In the genomic region with DNA sequence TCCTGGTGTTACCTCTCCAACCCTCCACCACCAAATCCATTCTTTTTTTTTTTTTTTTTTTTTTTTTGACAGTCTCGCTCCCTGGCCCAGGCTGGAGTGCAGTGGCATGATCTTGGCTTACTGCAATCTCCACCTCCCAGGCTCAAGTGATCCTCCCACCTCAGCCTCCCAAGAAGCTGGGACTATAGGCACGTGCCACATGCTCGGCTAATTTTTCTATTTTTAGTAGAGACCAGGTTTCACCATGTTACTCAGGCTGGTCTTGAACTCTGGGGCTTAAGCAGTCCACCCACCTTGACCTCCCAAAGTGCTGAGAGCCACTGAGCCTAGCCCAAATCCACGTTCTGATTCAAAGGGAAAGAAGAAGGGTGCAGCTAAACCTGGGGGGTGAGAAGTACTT, we compare ENCODE assay signal across 7 cellular contexts. TPM values are rescaled to one million over a fixed set of nuclear protein-coding genes. Genes with fewer than 3 reads are reported as not detected.
DNase-seq lines count a peak whose midpoint lies in the region; ATAC-seq, FAIRE-seq and TF ChIP-seq lines count a peak whose summit lies in the region.
"Not testable (repeated sequence)": the region's sequence is repeated elsewhere in the genome, so short reads cannot be mapped to it uniquely, and the experiment has no call there.

No MANE protein-coding gene starts in this region.

- H3K9me3 ChIP-seq in CD4-positive, CD25-positive, alpha-beta regulatory T cell (ENCODE audit: control insufficient read depth in 2 of 2, low read length in 2 of 2); PC-3 (ENCODE audit: low read length); GM12878 (replicated peaks; ENCODE audit: control insufficient read depth, insufficient read depth, low read length); esophagus (ENCODE audit: control insufficient read depth in 2 of 2, insufficient read depth in 1 of 2, low read depth in 1 of 2, low read length in 1 of 2); keratinocyte (ENCODE audit: control insufficient read depth, low read depth, low read length); osteoblast (ENCODE audit: low read depth, low read length); stomach: not testable (repeated sequence)

- not testable (repeated sequence) for ATAC-seq in CD4-positive, CD25-positive, alpha-beta regulatory T cell (ENCODE audit: low read depth in 2 of 2); PC-3; GM12878

- not testable (repeated sequence) for H3K9me1 ChIP-seq in keratinocyte (ENCODE audit: control insufficient read depth, extremely low read depth, insufficient read depth, low read length)

- WGBS in GM12878 (ENCODE audit: insufficient coverage, insufficient replicate concordance, low lambda C conversion rate, missing lambda C conversion rate): 0% methylated on average over 3 of the region's 4 CpGs
- 22 to 48% methylated on average over 4 of the region's 4 CpGs for WGBS in esophagus, 2 donors
- 37 to 52% (median 46%) methylated on average over 4 of the region's 4 CpGs for WGBS in stomach, 5 donors

- POLR2A ChIA-PET in PC-3 (lab: Charles Lee; ENCODE audit: unreplicated experiment): interaction anchor here (0.7 kb wide), 1 partner anchor 24 kb away, joined by 4 read pairs; no protein-coding TSS in a partner anchor
- POLR2A ChIA-PET in GM12878 (lab: Charles Lee): interaction anchor here (0.6 to 12.7 kb wide), 7 partner anchors 7 to 102 kb away, joined by 6 to 128 read pairs (median 13); no protein-coding TSS in a partner anchor

- peaks cover 97% of the 10 kb centered on the region for H3K79me2 ChIP-seq in PC-3 (ENCODE audit: low read length)
- H3K79me2 ChIP-seq in GM12878 (ENCODE audit: control insufficient read depth, insufficient read depth, low read length): peaks cover 79% of the 10 kb centered on the region
- peaks cover 87% of the 10 kb centered on the region for H3K79me2 ChIP-seq in keratinocyte (ENCODE audit: control insufficient read depth, insufficient read depth, low read length)
- H3K79me2 ChIP-seq in osteoblast (ENCODE audit: insufficient read depth, low read length): peaks cover 89% of the 10 kb centered on the region

- peak overlapping the region; percentile 58 for H3K4me3 ChIP-seq in CD4-positive, CD25-positive, alpha-beta regulatory T cell (ENCODE audit: low read depth, low read length)
- peak overlapping the region; percentile 54 for H3K4me3 ChIP-seq in PC-3 (ENCODE audit: low read length)
- peak overlapping the region; percentile 53; the same call in 1 of the 2 replicates for H3K4me3 ChIP-seq in GM12878
- H3K4me3 ChIP-seq in esophagus (ENCODE audit: low read depth in 1 of 2, low read length in 2 of 2): not testable (repeated sequence)
- peak overlapping the region; percentile 1 to 68 (median 66) for H3K4me3 ChIP-seq in keratinocyte (ENCODE audit: control insufficient read depth in 2 of 3, extremely low read depth in 1 of 3, insufficient read depth in 2 of 3, low read depth in 1 of 3, low read length in 3 of 3)
- H3K4me3 ChIP-seq in osteoblast (ENCODE audit: insufficient read depth, low read length): peak overlapping the region; percentile 53
- H3K4me3 ChIP-seq in stomach: peak overlapping the region in 3 of 4 donors; percentile 39 to 89 (median 72)

- TF ChIP-seq CTCF in PC-3 (conservative IDR thresholded peaks at IDR 0.05; ENCODE audit: low read depth, low read length); GM12878 (IDR thresholded peaks at IDR 0.05 in 2 of 3, conservative IDR thresholded peaks at IDR 0.05 in 1 of 3; ENCODE audit: control insufficient read depth in 2 of 3, extremely low read depth in 1 of 3, insufficient read depth in 1 of 3, low read depth in 3 of 3, low read length in 3 of 3); keratinocyte (optimal IDR thresholded peaks at IDR 0.05 in 1 of 3, IDR thresholded peaks at IDR 0.05 in 1 of 3, conservative IDR thresholded peaks at IDR 0.05 in 1 of 3; ENCODE audit: extremely low read depth in 1 of 3, insufficient read depth in 2 of 3, low read length in 3 of 3); osteoblast (IDR thresholded peaks at IDR 0.05; ENCODE audit: extremely low read depth, low read depth, low read length); stomach (IDR thresholded peaks at IDR 0.05): not testable (repeated sequence)

- CTCF ChIA-PET in PC-3 (lab: Charles Lee) (interaction anchor here (0.7 to 2.5 kb wide), 2 partner anchors 21 to 24 kb away, joined by 7 to 17 read pairs; no protein-coding TSS in a partner anchor), GM12878 (lab: Yijun Ruan, JAX) (interaction anchor here (0.9 to 25.7 kb wide), 4 partner anchors 8 to 131 kb away, joined by 3 to 1294 read pairs (median 23); no protein-coding TSS in a partner anchor)

- H3K27ac Mint-ChIP-seq in CD4-positive, CD25-positive, alpha-beta regulatory T cell: peak overlapping the region in 1 of 3 donors; percentile 87

- H4K20me1 ChIP-seq in PC-3 (ENCODE audit: low read length): peaks cover 66% of the 10 kb centered on the region
- H4K20me1 ChIP-seq in GM12878 (ENCODE audit: control insufficient read depth, insufficient read depth): not testable (repeated sequence)
- peaks cover 26% of the 10 kb centered on the region for H4K20me1 ChIP-seq in keratinocyte (ENCODE audit: control insufficient read depth, extremely low read depth, insufficient read depth, low read length)
- peaks cover 45% of the 10 kb centered on the region for H4K20me1 ChIP-seq in osteoblast (ENCODE audit: insufficient read depth, low read length)

- not testable (repeated sequence) for H3K9me3 Mint-ChIP-seq in CD4-positive, CD25-positive, alpha-beta regulatory T cell

- H3K27ac ChIP-seq in CD4-positive, CD25-positive, alpha-beta regulatory T cell (ENCODE audit: insufficient read depth, low read length, poor library complexity, severe bottlenecking): peak overlapping the region; percentile 25
- peak overlapping the region; percentile 18 for H3K27ac ChIP-seq in PC-3 (ENCODE audit: low read length)
- peak overlapping the region; percentile 64 for H3K27ac ChIP-seq in GM12878 (ENCODE audit: control insufficient read depth, insufficient read depth)
- H3K27ac ChIP-seq in esophagus (ENCODE audit: low read depth in 2 of 2, low read length in 1 of 2): peak overlapping the region; percentile 94 to 97
- H3K27ac ChIP-seq in keratinocyte (ENCODE audit: control insufficient read depth, insufficient read depth, low read length): peak overlapping the region; percentile 97
- H3K27ac ChIP-seq in osteoblast (ENCODE audit: low read depth, low read length): peak overlapping the region; percentile 100
- peak overlapping the region; percentile 21 to 99 (median 93) for H3K27ac ChIP-seq in stomach

- SMC1A ChIA-PET in GM12878 (lab: Charles Lee; ENCODE audit: uncharacterized antibody, unreplicated experiment): interaction anchor here (0.9 to 23.6 kb wide), 5 partner anchors 8 to 162 kb away, joined by 3 to 874 read pairs (median 4); a partner anchor contains a TSS

- H3K27me3 ChIP-seq in CD4-positive, CD25-positive, alpha-beta regulatory T cell (ENCODE audit: control insufficient read depth, insufficient read depth, low read length); PC-3 (ENCODE audit: low read length); GM12878 (replicated peaks in 1 of 2; ENCODE audit: control insufficient read depth in 2 of 2, insufficient read depth in 2 of 2, low read length in 1 of 2); esophagus (ENCODE audit: control insufficient read depth in 1 of 2, insufficient read depth in 2 of 2, low read length in 2 of 2); keratinocyte (ENCODE audit: control insufficient read depth, extremely low read depth, insufficient read depth, low read length); osteoblast (ENCODE audit: insufficient read depth, low read length); stomach: not testable (repeated sequence)

- in situ Hi-C loops in GM12878 (cut with MboI): not testable (repeated sequence)

- peaks cover 70% of the 10 kb centered on the region for H3K4me1 ChIP-seq in CD4-positive, CD25-positive, alpha-beta regulatory T cell (ENCODE audit: control insufficient read depth, insufficient read depth, low read length, poor library complexity, severe bottlenecking)
- H3K4me1 ChIP-seq in PC-3 (ENCODE audit: insufficient read depth, low read length) (peaks cover 81% of the 10 kb centered on the region), GM12878 (ENCODE audit: control insufficient read depth, insufficient read depth, low read length) (peaks cover 46% of the 10 kb centered on the region), esophagus (ENCODE audit: control insufficient read depth in 2 of 2, insufficient read depth in 2 of 2, low read length in 1 of 2) (peaks cover 4 to 34% of the 10 kb centered on the region in 2 donors), keratinocyte (ENCODE audit: control insufficient read depth, extremely low read depth, insufficient read depth, low read length) (peaks cover 74% of the 10 kb centered on the region), osteoblast (ENCODE audit: insufficient read depth, low read length) (peaks cover 85% of the 10 kb centered on the region), stomach (peaks cover 92 to 100% (median 98%) of the 10 kb centered on the region in 4 donors)

- RAD21 ChIA-PET in GM12878 (lab: Charles Lee; ENCODE audit: unreplicated experiment): interaction anchor here (0.7 to 22.2 kb wide), 4 partner anchors 7 to 81 kb away, joined by 3 to 695 read pairs (median 54); no protein-coding TSS in a partner anchor

- not testable (repeated sequence) for TF ChIP-seq POLR2A in GM12878 (IDR thresholded peaks at IDR 0.05; ENCODE audit: low read depth, low read length); stomach (IDR thresholded peaks at IDR 0.05)

- TF ChIP-seq EP300 in GM12878 (IDR thresholded peaks at IDR 0.05; ENCODE audit: borderline replicate concordance in 1 of 2, control insufficient read depth in 1 of 2, low read depth in 2 of 2, low read length in 2 of 2); stomach (IDR thresholded peaks at IDR 0.05): not testable (repeated sequence)

- not testable (repeated sequence) for H3K27me3 Mint-ChIP-seq in CD4-positive, CD25-positive, alpha-beta regulatory T cell

- FAIRE-seq in GM12878 (lab: Jason Lieb, UNC); keratinocyte (lab: Jason Lieb, UNC): not testable (repeated sequence)

- not testable (repeated sequence) for H3K9me2 ChIP-seq in PC-3 (replicated peaks; ENCODE audit: low read length)

- not testable (repeated sequence) for H3K9ac ChIP-seq in PC-3 (ENCODE audit: low read length)
- H3K9ac ChIP-seq in GM12878 (ENCODE audit: control insufficient read depth, insufficient read depth, low read length) (peak overlapping the region; percentile 43; the same call in 1 of the 2 replicates), keratinocyte (ENCODE audit: control insufficient read depth, extremely low read depth, insufficient read depth, low read length) (peak overlapping the region; percentile 66)

- H3K4me1 Mint-ChIP-seq in CD4-positive, CD25-positive, alpha-beta regulatory T cell: peaks cover 0 to 68% (median 41%) of the 10 kb centered on the region in 4 donors

- TF ChIP-seq RAD21 in GM12878 (IDR thresholded peaks at IDR 0.05; ENCODE audit: insufficient read depth, low read depth, low read length): not testable (repeated sequence)

- H3F3A ChIP-seq in PC-3 (ENCODE audit: low read length, unreplicated experiment): not testable (repeated sequence)

- not testable (repeated sequence) for H3K36me3 Mint-ChIP-seq in CD4-positive, CD25-positive, alpha-beta regulatory T cell

- H3K36me3 ChIP-seq in CD4-positive, CD25-positive, alpha-beta regulatory T cell (ENCODE audit: control insufficient read depth, insufficient read depth, low read length); GM12878 (ENCODE audit: control insufficient read depth in 2 of 2, insufficient read depth in 2 of 2, low read length in 1 of 2); esophagus (ENCODE audit: control insufficient read depth in 2 of 2, insufficient read depth in 2 of 2, low read length in 1 of 2): not testable (repeated sequence)
- H3K36me3 ChIP-seq in PC-3 (ENCODE audit: low read depth, low read length) (peaks cover 33% of the 10 kb centered on the region), keratinocyte (ENCODE audit: control insufficient read depth in 2 of 2, extremely low read depth in 1 of 2, insufficient read depth in 2 of 2, low read length in 2 of 2) (peaks cover 2 to 20% of the 10 kb centered on the region in 2 experiments), osteoblast (ENCODE audit: insufficient read depth, low read length) (peaks cover 23% of the 10 kb centered on the region), stomach (peaks cover 0 to 25% (median 0%) of the 10 kb centered on the region in 4 donors)

- intact Hi-C loops in PC-3 (cut with micrococcal nuclease): loop anchor here (5.0 kb wide), 1 partner anchor 144 kb away; a partner anchor contains a TSS
- intact Hi-C loops in GM12878 (cut with micrococcal nuclease; ENCODE audit: unreplicated experiment); stomach (cut with DNase I; ENCODE audit: low total_unique reads): not testable (repeated sequence)

- H2AFZ ChIP-seq in PC-3 (ENCODE audit: low read length); GM12878 (ENCODE audit: control insufficient read depth, low read depth, low read length); keratinocyte (ENCODE audit: control insufficient read depth, low read length); osteoblast (ENCODE audit: low read length): not testable (repeated sequence)

- BruUV-seq in PC-3 (replicated peaks; lab: Mats Ljungman, UMichigan); GM12878 (replicated peaks; lab: Mats Ljungman, UMichigan): not testable (repeated sequence)

- H3K4me3 Mint-ChIP-seq in CD4-positive, CD25-positive, alpha-beta regulatory T cell: peak overlapping the region in 2 of 4 donors; percentile 55 to 100

- H3K4me2 ChIP-seq in PC-3 (ENCODE audit: low read length) (peak overlapping the region; percentile 93), GM12878 (ENCODE audit: control insufficient read depth, insufficient read depth) (peak overlapping the region; percentile 81), keratinocyte (ENCODE audit: control insufficient read depth, extremely low read depth, insufficient read depth, low read depth, low read length) (peak overlapping the region; percentile 97), osteoblast (ENCODE audit: insufficient read depth, low read length) (peak overlapping the region; percentile 84)

- dilution Hi-C loops in keratinocyte (cut with MboI; ENCODE audit: extremely low pct_ligation_motif_present, low sequenced_read_pairs): not testable (repeated sequence)

- DNase-seq in CD4-positive, CD25-positive, alpha-beta regulatory T cell; PC-3; GM12878 (ENCODE audit: low read depth, low spot score); keratinocyte (ENCODE audit: low read depth, low spot score); osteoblast (ENCODE audit: insufficient read length, low spot score, missing footprints); stomach: not testable (repeated sequence)

RNA-seq across cellular contexts. Expression of a gene that starts 6.5 kb away (rescaled TPM):
- 1,807 TPM for total RNA-seq in CD4-positive, CD25-positive, alpha-beta regulatory T cell
- polyA plus RNA-seq in CD4-positive, CD25-positive, alpha-beta regulatory T cell: 100 to 1,000 TPM in 1 of 4 donors, 10 to 100 TPM in 3; 54.1 to 113 (median 83.1) TPM
- 864 and 1,095 TPM in 2 replicates for total RNA-seq in PC-3 (2014; rRNA removed)
- 58.3 and 77.1 TPM in 2 replicates for total RNA-seq in GM12878 (2013; cell fraction: nucleolus; rRNA removed)
- 130 and 136 TPM in 2 replicates for total RNA-seq in GM12878 (2014; rRNA removed)
- total RNA-seq in GM12878 (2014; rRNA removed; fragmentation: Illumina TruSeq; extraction: Trizol): 31.6 and 35.1 TPM in 2 replicates
- 188 and 189 TPM in 2 replicates for total RNA-seq in GM12878 (2021)
- polyA plus RNA-seq in GM12878 (2011; ENCODE audit: low read depth): 30.2 TPM
- polyA plus RNA-seq in GM12878 (2011; rRNA removed): 37.3 and 52.9 TPM in 2 replicates
- polyA plus RNA-seq in GM12878 (2011; cell fraction: cytosol; rRNA removed): 76.4 and 82.6 TPM in 2 replicates
- polyA plus RNA-seq in GM12878 (2011; cell fraction: nucleus; rRNA removed): 164 and 324 TPM in 2 replicates
- 32.4 and 54.8 TPM in 2 replicates for polyA plus RNA-seq in GM12878 (2012)
- polyA plus RNA-seq in GM12878 (2014; fragmentation: Illumina TruSeq; extraction: Trizol): 9.6 and 30.1 TPM in 2 replicates
- polyA plus RNA-seq in GM12878 (2014; fragmentation: Nextera tagmentation; extraction: Ambion mirVana): 1 to 10 TPM in 1 of 2 experiments, under 1 TPM in 1; 0.42 to 6.0 TPM
- polyA plus RNA-seq in GM12878 (2014; rRNA removed): 101 and 109 TPM in 2 replicates
- polyA plus RNA-seq in GM12878 (2016; fragmentation: Nextera tagmentation; extraction: Ambion mirVana): 100 to 1,000 TPM; 320 to 334 TPM
- 42.8 and 77.1 TPM in 2 replicates for polyA minus RNA-seq in GM12878 (2011; rRNA and poly(A)+ RNA removed)
- polyA minus RNA-seq in GM12878 (2011; cell fraction: cytosol; rRNA and poly(A)+ RNA removed): 30.6 and 41.6 TPM in 2 replicates
- polyA minus RNA-seq in GM12878 (2011; cell fraction: nucleus; rRNA and poly(A)+ RNA removed): 32.8 and 46.7 TPM in 2 replicates
- 100 to 1,000 TPM; 183 to 230 TPM for polyA plus RNA-seq in esophagus
- 368 to 551 TPM (median 444 TPM) in 3 replicates for polyA plus RNA-seq in keratinocyte
- polyA plus RNA-seq in keratinocyte (2011; ENCODE audit: low read depth): 222 TPM
- polyA plus RNA-seq in keratinocyte (2011; cell fraction: cytosol; rRNA removed): 159 and 403 TPM in 2 replicates
- polyA plus RNA-seq in keratinocyte (2011; cell fraction: nucleus; rRNA removed): 626 and 729 TPM in 2 replicates
- 224 and 699 TPM in 2 replicates for polyA plus RNA-seq in keratinocyte (2012; ENCODE audit: low replicate concordance)
- 328 to 615 TPM (median 504 TPM) in 3 replicates for polyA minus RNA-seq in keratinocyte
- 757 TPM for polyA minus RNA-seq in keratinocyte (2011; cell fraction: cytosol; rRNA and poly(A)+ RNA removed)
- polyA minus RNA-seq in keratinocyte (2011; cell fraction: nucleus; rRNA and poly(A)+ RNA removed): 433 and 457 TPM in 2 replicates
- 774 and 854 TPM in 2 replicates for total RNA-seq in osteoblast
- 100 to 1,000 TPM in 4 of 5 donors, 10 to 100 TPM in 1; 53.1 to 630 (median 318) TPM for total RNA-seq in stomach
- 100 to 1,000 TPM; 108 to 201 (median 132) TPM for polyA plus RNA-seq in stomach

RNA-seq across cellular contexts. Expression of a gene that starts 32.4 kb away (rescaled TPM):
- total RNA-seq in CD4-positive, CD25-positive, alpha-beta regulatory T cell: 41.2 TPM
- 1 to 10 TPM in 2 of 4 donors, under 1 TPM in 2; 0.89 to 2.2 (median 1.4) TPM for polyA plus RNA-seq in CD4-positive, CD25-positive, alpha-beta regulatory T cell
- total RNA-seq in PC-3 (2014; rRNA removed) (5.8 and 13.1 TPM in 2 replicates), GM12878 (2014; rRNA removed) (24.4 and 36.5 TPM in 2 replicates), GM12878 (2014; rRNA removed; fragmentation: Illumina TruSeq; extraction: Trizol) (16.5 and 17.2 TPM in 2 replicates), GM12878 (2021) (46.3 and 52.1 TPM in 2 replicates), osteoblast (1.5 and 1.8 TPM in 2 replicates), stomach (10 to 100 TPM in 2 of 5 donors, 1 to 10 TPM in 3; 2.6 to 23.3 (median 8.5) TPM)
- 64.1 and 65.1 TPM in 2 replicates for total RNA-seq in GM12878 (2013; cell fraction: nucleolus; rRNA removed)
- 18.2 TPM for polyA plus RNA-seq in GM12878 (2011; ENCODE audit: low read depth)
- polyA plus RNA-seq in GM12878 (2011; rRNA removed) (10.5 and 20.9 TPM in 2 replicates), GM12878 (2014; fragmentation: Illumina TruSeq; extraction: Trizol) (25.7 and 31.2 TPM in 2 replicates), GM12878 (2014; fragmentation: Nextera tagmentation; extraction: Ambion mirVana) (1 to 10 TPM; 2.6 to 3.4 TPM), GM12878 (2014; rRNA removed) (34.4 and 38.4 TPM in 2 replicates), GM12878 (2016; fragmentation: Nextera tagmentation; extraction: Ambion mirVana) (10 to 100 TPM; 60.3 to 64.2 TPM), esophagus (10 to 100 TPM; 23.8 to 24.9 TPM), keratinocyte (5.7 to 11.0 TPM (median 7.9 TPM) in 3 replicates), stomach (10 to 100 TPM in 1 of 3 donors, 1 to 10 TPM in 2; 4.1 to 13.9 (median 4.7) TPM)
- polyA plus RNA-seq in GM12878 (2011; cell fraction: cytosol; rRNA removed): 24.1 and 29.5 TPM in 2 replicates
- polyA plus RNA-seq in GM12878 (2011; cell fraction: nucleus; rRNA removed): 35.2 and 36.4 TPM in 2 replicates
- polyA plus RNA-seq in GM12878 (2012): 25.7 and 38.9 TPM in 2 replicates
- 35.6 and 48.7 TPM in 2 replicates for polyA minus RNA-seq in GM12878 (2011; rRNA and poly(A)+ RNA removed)
- polyA minus RNA-seq in GM12878 (2011; cell fraction: cytosol; rRNA and poly(A)+ RNA removed): 21.6 and 23.9 TPM in 2 replicates
- polyA minus RNA-seq in GM12878 (2011; cell fraction: nucleus; rRNA and poly(A)+ RNA removed): 25.8 and 43.8 TPM in 2 replicates
- 2.6 TPM for polyA plus RNA-seq in keratinocyte (2011; ENCODE audit: low read depth)
- polyA plus RNA-seq in keratinocyte (2011; cell fraction: cytosol; rRNA removed): 6.8 and 8.9 TPM in 2 replicates
- 8.0 and 11.0 TPM in 2 replicates for polyA plus RNA-seq in keratinocyte (2011; cell fraction: nucleus; rRNA removed)
- polyA plus RNA-seq in keratinocyte (2012; ENCODE audit: low replicate concordance): 9.5 and 9.9 TPM in 2 replicates
- polyA minus RNA-seq in keratinocyte: 12.9 to 22.9 TPM (median 13.7 TPM) in 3 replicates
- polyA minus RNA-seq in keratinocyte (2011; cell fraction: cytosol; rRNA and poly(A)+ RNA removed): 6.1 TPM
- 5.4 and 10.0 TPM in 2 replicates for polyA minus RNA-seq in keratinocyte (2011; cell fraction: nucleus; rRNA and poly(A)+ RNA removed)

RNA-seq across cellular contexts. Expression of a gene that starts 38.7 kb away (rescaled TPM):
- total RNA-seq in CD4-positive, CD25-positive, alpha-beta regulatory T cell: not detected
- polyA plus RNA-seq in CD4-positive, CD25-positive, alpha-beta regulatory T cell: not detected
- 12.9 and 14.7 TPM in 2 replicates for total RNA-seq in PC-3 (2014; rRNA removed)
- 6.4 and 6.6 TPM in 2 replicates for total RNA-seq in GM12878 (2013; cell fraction: nucleolus; rRNA removed)
- total RNA-seq in GM12878 (2014; rRNA removed): 1.6 and 2.1 TPM in 2 replicates
- total RNA-seq in GM12878 (2014; rRNA removed; fragmentation: Illumina TruSeq; extraction: Trizol): 1.6 and 1.8 TPM in 2 replicates
- 5.1 and 5.9 TPM in 2 replicates for total RNA-seq in GM12878 (2021)
- 0.37 TPM for polyA plus RNA-seq in GM12878 (2011; ENCODE audit: low read depth)
- 2.3 and 2.8 TPM in 2 replicates for polyA plus RNA-seq in GM12878 (2011; rRNA removed)
- polyA plus RNA-seq in GM12878 (2011; cell fraction: cytosol; rRNA removed): 5.1 and 5.8 TPM in 2 replicates
- polyA plus RNA-seq in GM12878 (2011; cell fraction: nucleus; rRNA removed): 7.3 and 9.3 TPM in 2 replicates
- polyA plus RNA-seq in GM12878 (2012): 0.89 and 1.00 TPM in 2 replicates
- polyA plus RNA-seq in GM12878 (2014; fragmentation: Illumina TruSeq; extraction: Trizol): 3.2 and 4.0 TPM in 2 replicates
- under 1 TPM; 0.11 to 0.27 TPM for polyA plus RNA-seq in GM12878 (2014; fragmentation: Nextera tagmentation; extraction: Ambion mirVana)
- 3.2 and 3.3 TPM in 2 replicates for polyA plus RNA-seq in GM12878 (2014; rRNA removed)
- under 1 TPM; 0.48 to 0.49 TPM for polyA plus RNA-seq in GM12878 (2016; fragmentation: Nextera tagmentation; extraction: Ambion mirVana)
- 3.7 and 6.0 TPM in 2 replicates for polyA minus RNA-seq in GM12878 (2011; rRNA and poly(A)+ RNA removed)
- 4.8 and 6.2 TPM in 2 replicates for polyA minus RNA-seq in GM12878 (2011; cell fraction: cytosol; rRNA and poly(A)+ RNA removed)
- polyA minus RNA-seq in GM12878 (2011; cell fraction: nucleus; rRNA and poly(A)+ RNA removed): 3.5 and 5.5 TPM in 2 replicates
- under 1 TPM; 0.36 to 0.59 TPM for polyA plus RNA-seq in esophagus
- 1.1 to 2.0 TPM (median 1.5 TPM) in 3 replicates for polyA plus RNA-seq in keratinocyte
- polyA plus RNA-seq in keratinocyte (2011; ENCODE audit: low read depth): 0.75 TPM
- polyA plus RNA-seq in keratinocyte (2011; cell fraction: cytosol; rRNA removed): 0.83 and 1.5 TPM in 2 replicates
- 2.9 and 4.1 TPM in 2 replicates for polyA plus RNA-seq in keratinocyte (2011; cell fraction: nucleus; rRNA removed)
- polyA plus RNA-seq in keratinocyte (2012; ENCODE audit: low replicate concordance): 1.1 and 2.1 TPM in 2 replicates
- polyA minus RNA-seq in keratinocyte: 1.1 to 4.3 TPM (median 1.7 TPM) in 3 replicates
- 0.96 TPM for polyA minus RNA-seq in keratinocyte (2011; cell fraction: cytosol; rRNA and poly(A)+ RNA removed)
- polyA minus RNA-seq in keratinocyte (2011; cell fraction: nucleus; rRNA and poly(A)+ RNA removed): 2.6 and 3.1 TPM in 2 replicates
- total RNA-seq in osteoblast: 0.88 and 1.1 TPM in 2 replicates
- 10 to 100 TPM in 1 of 5 donors, 1 to 10 TPM in 2, not detected in 2; 1.5 to 11.0 (median 1.6) TPM for total RNA-seq in stomach
- 1 to 10 TPM in 1 of 3 donors, under 1 TPM in 1, not detected in 1; 0.25 to 1.1 TPM for polyA plus RNA-seq in stomach

Comparison
In these comparisons a context has a peak if more than half of its experiments do, and no peak if none do; other contexts are left out.
1. H3K27ac ChIP-seq: peak in every context shown above with its lines; median percentile 100 in osteoblast; 97 in keratinocyte; 96 in esophagus; 93 in stomach; 64 in GM12878; 25 in CD4-positive, CD25-positive, alpha-beta regulatory T cell; 18 in PC-3.